12 cellular contexts compared by ENCODE assay signal in genomic region chr9:93207860-93208734, GRCh38. TPM values are rescaled to one million over a fixed set of nuclear protein-coding genes. Genes with fewer than 3 reads are reported as not detected.
DNase-seq lines count a peak whose midpoint lies in the region; ATAC-seq and TF ChIP-seq lines count a peak whose summit lies in the region.
"Had no signal": no experiment of that assay in that cellular context is flagged by ENCODE, and none has a peak within 500 bp of the region (broad histone marks: within the 10 kb centered on the region; RNA-seq: fewer than 3 reads in every experiment).

No MANE protein-coding gene starts in this region.

- H3K27me3 ChIP-seq in HUES48 (ENCODE audit: control insufficient read depth, insufficient read depth, low read length) (no peaks in the 10 kb centered on the region), colonic mucosa (no peaks in the 10 kb centered on the region), suprapubic skin (no peaks in the 10 kb centered on the region)
- H3K27me3 ChIP-seq: SJSA1 had no signal

- H3K4me1 ChIP-seq in HUES48 (ENCODE audit: control insufficient read depth, insufficient read depth, low read length) (no peaks in the 10 kb centered on the region), colonic mucosa (peaks cover 22% of the 10 kb centered on the region), mesodermal cell (ENCODE audit: control insufficient read depth, insufficient read depth, low read length, poor library complexity, severe bottlenecking) (peaks cover 9% of the 10 kb centered on the region), suprapubic skin (peaks cover 28% of the 10 kb centered on the region)
- H3K4me1 ChIP-seq: SJSA1 had no signal

- H3K4me3 ChIP-seq in HUES48 (ENCODE audit: low read depth, low read length) (no peak overlapping the region), colonic mucosa (no peak overlapping the region), mesodermal cell (ENCODE audit: extremely low read depth, insufficient read depth, low read length, poor library complexity, severe bottlenecking) (no peak overlapping the region), suprapubic skin (no peak overlapping the region)
- H3K4me3 ChIP-seq: SJSA1 had no signal

- H3K9ac ChIP-seq in HUES48 (ENCODE audit: low read depth, low read length) = no peak overlapping the region
- H3K9ac ChIP-seq in colonic mucosa (ENCODE audit: low read depth in 2 of 2, low read length in 2 of 2) = peak overlapping the region; percentile 19 to 49

- H3K27ac ChIP-seq in HUES48 (ENCODE audit: low read depth, low read length) (peak overlapping the region; percentile 10), colonic mucosa (peak overlapping the region; percentile 63), mesodermal cell (ENCODE audit: low read depth, low read length, severe bottlenecking) (peak overlapping the region; percentile 76), suprapubic skin (peak overlapping the region; percentile 48)
- H3K27ac ChIP-seq: SJSA1 had no signal

- no peak for TF ChIP-seq CTCF in colonic mucosa (IDR thresholded peaks at IDR 0.05)
- no peak for TF ChIP-seq CTCF in suprapubic skin (IDR thresholded peaks at IDR 0.05)

- no peak for TF ChIP-seq EP300 in suprapubic skin (IDR thresholded peaks at IDR 0.05)

- WGBS in mesodermal cell (ENCODE audit: insufficient coverage in 2 of 2), 2 experiments = 89 to 91% methylated on average over 18 to 21 of the region's 25 CpGs
- WGBS in suprapubic skin = 60% methylated on average over 25 of the region's 25 CpGs

- TF ChIP-seq POLR2A in suprapubic skin (IDR thresholded peaks at IDR 0.05) = no peak

- DNase-seq in colonic mucosa = no peak
- DNase-seq in suprapubic skin (ENCODE audit: low spot score in 2 of 2) = no peak
- DNase-seq in iPS-NIHi11 (ENCODE audit: low spot score) = no peak
- DNase-seq: activated CD4-positive, CD25-positive, alpha-beta regulatory T cell; naive B cell had no signal

- ATAC-seq in HG03280 (IDR thresholded peaks at IDR 0.05; ENCODE audit: unreplicated experiment) = no peak
- no peak for ATAC-seq in GM21529 (IDR thresholded peaks at IDR 0.05; ENCODE audit: unreplicated experiment)
- ATAC-seq in HG02840 (IDR thresholded peaks at IDR 0.05; ENCODE audit: low FRiP score, unreplicated experiment) = no peak

- intact Hi-C loops in colonic mucosa (cut with DNase I) = no loop called here

- H3K36me3 ChIP-seq in HUES48 (ENCODE audit: control insufficient read depth, insufficient read depth, low read length) = no peaks in the 10 kb centered on the region
- no peaks in the 10 kb centered on the region for H3K36me3 ChIP-seq in colonic mucosa
- no peaks in the 10 kb centered on the region for H3K36me3 ChIP-seq in mesodermal cell (ENCODE audit: control insufficient read depth, insufficient read depth, low read length)
- H3K36me3 ChIP-seq in suprapubic skin = no peaks in the 10 kb centered on the region
- H3K36me3 ChIP-seq: SJSA1 had no signal

- H3K9me3 ChIP-seq in HUES48 (ENCODE audit: control insufficient read depth, insufficient read depth, low read length) = no peaks in the 10 kb centered on the region
- H3K9me3 ChIP-seq in colonic mucosa = no peaks in the 10 kb centered on the region
- no peaks in the 10 kb centered on the region for H3K9me3 ChIP-seq in mesodermal cell (ENCODE audit: control insufficient read depth, low read length)
- H3K9me3 ChIP-seq in suprapubic skin = no peaks in the 10 kb centered on the region
- H3K9me3 ChIP-seq: SJSA1 had no signal

RNA-seq across cellular contexts. Expression of gene WNK2, which starts 24.2 kb away (rescaled TPM):
- total RNA-seq in colonic mucosa (100 to 1,000 TPM; 161 to 238 TPM), suprapubic skin (10 to 100 TPM; 39.5 to 93.7 (median 45.3) TPM)
- polyA plus RNA-seq in mesodermal cell (2013, experiment 1 of 2) = 9.0 TPM
- polyA plus RNA-seq in mesodermal cell (2013, experiment 2 of 2) = 8.1 TPM
- total RNA-seq: SJSA1 had no signal
- polyA plus RNA-seq: CD8-positive, alpha-beta memory T cell had no signal

Comparison
In these comparisons a context has a peak if more than half of its experiments do, and no peak if none do; other contexts are left out.
1. H3K27ac ChIP-seq: peak in every context shown above with its lines; median percentile 76 in mesodermal cell; 63 in colonic mucosa; 48 in suprapubic skin; 10 in HUES48.